Comparison of ENCODE assay signal across 34 cellular contexts in genomic region chr13:72622546-72622945, GRCh38.
"Had no signal": no experiment of that assay in that cellular context is flagged by ENCODE, and none has a peak within 500 bp of the region (broad histone marks: within the 10 kb centered on the region; RNA-seq: fewer than 3 reads in every experiment).

No MANE protein-coding gene starts in this region.

- H3K9me3 Mint-ChIP-seq: activated B cell treated with CpG ODN at 0.5 μM for 24 hours; activated CD4-positive, alpha-beta memory T cell treated with anti-CD3 and anti-CD28 coated beads for 36 hours; activated CD4-positive, alpha-beta T cell treated with anti-CD3 and anti-CD28 coated beads, Interleukin-2, amount 10 ng/mL, durations not matched to agents 24 days and 14 days; activated naive CD4-positive, alpha-beta T cell treated with anti-CD3 and anti-CD28 coated beads, Interleukin-2, amount 10 ng/mL, durations not matched to agents 7 days and 5 days; activated naive CD4-positive, alpha-beta T cell treated with anti-CD3 and anti-CD28 coated beads, Interleukin-2, amount 50 U/mL, for 72 hours; activated naive CD8-positive, alpha-beta T cell treated with anti-CD3 and anti-CD28 coated beads, Interleukin-2, amount 10 ng/mL, durations not matched to agents 7 days and 5 days; endodermal cell; T-helper 2 cell treated with Interferon-gamma antibody and Interleukin-4, amounts not matched to agents 5 μg/mL and 100 μg/mL, for 36 hours had no signal

- DNase-seq: activated B cell treated with CpG ODN at 0.5 μM for 24 hours; activated CD4-positive, alpha-beta memory T cell treated with anti-CD3 and anti-CD28 coated beads for 36 hours; activated CD4-positive, alpha-beta T cell treated with anti-CD3 and anti-CD28 coated beads for 36 hours; activated CD4-positive, alpha-beta T cell treated with anti-CD3 and anti-CD28 coated beads, Interleukin-2, amount 10 ng/mL, durations not matched to agents 24 days and 14 days; activated CD4-positive, CD25-positive, alpha-beta regulatory T cell treated with anti-CD3 and anti-CD28 coated beads, Interleukin-2, amount 50 U/mL, for 72 hours; activated CD8-positive, alpha-beta memory T cell treated with anti-CD3 and anti-CD28 coated beads, Interleukin-2, amount 10 ng/mL, durations not matched to agents 7 days and 5 days; activated CD8-positive, alpha-beta memory T cell treated with anti-CD3 and anti-CD28 coated beads, Interleukin-2, amount 50 U/mL, for 4 hours; activated CD8-positive, alpha-beta T cell treated with anti-CD3 and anti-CD28 coated beads, Interleukin-2, amount 10 ng/mL, durations not matched to agents 7 days and 5 days; activated gamma-delta T cell; activated naive CD4-positive, alpha-beta T cell; activated naive CD4-positive, alpha-beta T cell treated with anti-CD3 and anti-CD28 coated beads, Interleukin-2, amount 10 ng/mL, durations not matched to agents 7 days and 5 days; activated naive CD8-positive, alpha-beta T cell treated with anti-CD3 and anti-CD28 coated beads, Interleukin-2, amount 10 ng/mL, durations not matched to agents 7 days and 5 days; activated T-cell treated with anti-CD3 and anti-CD28 coated beads, Interleukin-2, amount 50 U/mL, for 1 hour; activated T-cell treated with anti-CD3 and anti-CD28 coated beads, Interleukin-2, amount 50 U/mL, for 48 hours; dorsolateral prefrontal cortex; effector memory CD4-positive, alpha-beta T cell; endodermal cell; erythroblast; foreskin melanocyte; heart right ventricle; T-helper 1 cell; T-helper 17 cell; T1000; WERI-Rb-1 had no signal

- H3K4me3 Mint-ChIP-seq: activated B cell treated with CpG ODN at 0.5 μM for 24 hours; activated CD4-positive, alpha-beta memory T cell treated with anti-CD3 and anti-CD28 coated beads for 36 hours; activated CD4-positive, alpha-beta T cell treated with anti-CD3 and anti-CD28 coated beads for 36 hours; activated CD4-positive, alpha-beta T cell treated with anti-CD3 and anti-CD28 coated beads, Interleukin-2, amount 10 ng/mL, durations not matched to agents 24 days and 14 days; activated CD8-positive, alpha-beta memory T cell treated with anti-CD3 and anti-CD28 coated beads, Interleukin-2, amount 10 ng/mL, durations not matched to agents 7 days and 5 days; activated CD8-positive, alpha-beta T cell treated with anti-CD3 and anti-CD28 coated beads, Interleukin-2, amount 10 ng/mL, durations not matched to agents 7 days and 5 days; activated naive CD4-positive, alpha-beta T cell treated with anti-CD3 and anti-CD28 coated beads, Interleukin-2, amount 10 ng/mL, durations not matched to agents 7 days and 5 days; activated naive CD8-positive, alpha-beta T cell treated with anti-CD3 and anti-CD28 coated beads, Interleukin-2, amount 10 ng/mL, durations not matched to agents 7 days and 5 days; brain; central memory CD8-positive, alpha-beta T cell; dendritic cell treated with granulocyte-macrophage colony-stimulating factor and Interleukin-4, amounts not matched to agents 40 ng/mL and 50 ng/mL, for 4 days; endodermal cell; T-helper 17 cell; T-helper 2 cell treated with Interferon-gamma antibody and Interleukin-4, amounts not matched to agents 5 μg/mL and 100 μg/mL, for 36 hours had no signal

- H3K27me3 Mint-ChIP-seq: activated CD4-positive, alpha-beta T cell treated with anti-CD3 and anti-CD28 coated beads, Interleukin-2, amount 10 ng/mL, durations not matched to agents 24 days and 14 days; activated CD8-positive, alpha-beta memory T cell treated with anti-CD3 and anti-CD28 coated beads, Interleukin-2, amount 10 ng/mL, durations not matched to agents 7 days and 5 days; activated naive CD4-positive, alpha-beta T cell treated with anti-CD3 and anti-CD28 coated beads, Interleukin-2, amount 10 ng/mL, durations not matched to agents 7 days and 5 days; brain; dendritic cell treated with granulocyte-macrophage colony-stimulating factor and Interleukin-4, amounts not matched to agents 40 ng/mL and 50 ng/mL, for 4 days had no signal

- H3K4me1 Mint-ChIP-seq: activated B cell treated with CpG ODN at 0.5 μM for 24 hours; activated CD4-positive, alpha-beta T cell treated with anti-CD3 and anti-CD28 coated beads for 36 hours; activated CD4-positive, alpha-beta T cell treated with anti-CD3 and anti-CD28 coated beads, Interleukin-2, amount 10 ng/mL, durations not matched to agents 24 days and 14 days; activated CD8-positive, alpha-beta memory T cell treated with anti-CD3 and anti-CD28 coated beads, Interleukin-2, amount 10 ng/mL, durations not matched to agents 7 days and 5 days; activated naive CD4-positive, alpha-beta T cell treated with anti-CD3 and anti-CD28 coated beads, Interleukin-2, amount 10 ng/mL, durations not matched to agents 7 days and 5 days; activated naive CD8-positive, alpha-beta T cell treated with anti-CD3 and anti-CD28 coated beads, Interleukin-2, amount 10 ng/mL, durations not matched to agents 7 days and 5 days; brain; central memory CD8-positive, alpha-beta T cell; T-helper 17 cell had no signal

- H3K4me3 ChIP-seq: ascending aorta, breast epithelium, coronary artery, dorsolateral prefrontal cortex, esophagus muscularis mucosa, gastroesophageal sphincter, heart right ventricle had no signal

- H3K36me3 Mint-ChIP-seq: activated CD4-positive, alpha-beta memory T cell treated with anti-CD3 and anti-CD28 coated beads for 36 hours; activated CD8-positive, alpha-beta memory T cell treated with anti-CD3 and anti-CD28 coated beads, Interleukin-2, amount 10 ng/mL, durations not matched to agents 7 days and 5 days; activated naive CD4-positive, alpha-beta T cell treated with anti-CD3 and anti-CD28 coated beads, Interleukin-2, amount 10 ng/mL, durations not matched to agents 7 days and 5 days; activated naive CD4-positive, alpha-beta T cell treated with anti-CD3 and anti-CD28 coated beads, Interleukin-2, amount 50 U/mL, for 72 hours; activated naive CD8-positive, alpha-beta T cell treated with anti-CD3 and anti-CD28 coated beads, Interleukin-2, amount 10 ng/mL, durations not matched to agents 7 days and 5 days; brain had no signal

- H3K27ac ChIP-seq: ascending aorta, breast epithelium, coronary artery, dorsolateral prefrontal cortex, esophagus muscularis mucosa, gastroesophageal sphincter, heart right ventricle, WERI-Rb-1 had no signal

- H3K4me1 ChIP-seq: ascending aorta, breast epithelium, esophagus muscularis mucosa, gastroesophageal sphincter, heart right ventricle had no signal

- ATAC-seq: activated CD4-positive, alpha-beta T cell treated with anti-CD3 and anti-CD28 coated beads for 36 hours; activated CD8-positive, alpha-beta memory T cell treated with anti-CD3 and anti-CD28 coated beads, Interleukin-2, amount 10 ng/mL, durations not matched to agents 7 days and 5 days; activated CD8-positive, alpha-beta T cell treated with anti-CD3 and anti-CD28 coated beads, Interleukin-2, amount 10 ng/mL, durations not matched to agents 7 days and 5 days; activated naive CD4-positive, alpha-beta T cell treated with anti-CD3 and anti-CD28 coated beads, Interleukin-2, amount 50 U/mL, for 72 hours; gastroesophageal sphincter; heart right ventricle; T-helper 17 cell had no signal

- H3K27ac Mint-ChIP-seq: activated B cell treated with CpG ODN at 0.5 μM for 24 hours; activated CD4-positive, alpha-beta memory T cell treated with anti-CD3 and anti-CD28 coated beads for 36 hours; activated CD4-positive, alpha-beta T cell treated with anti-CD3 and anti-CD28 coated beads for 36 hours; activated CD4-positive, alpha-beta T cell treated with anti-CD3 and anti-CD28 coated beads, Interleukin-2, amount 10 ng/mL, durations not matched to agents 24 days and 14 days; activated CD8-positive, alpha-beta memory T cell treated with anti-CD3 and anti-CD28 coated beads, Interleukin-2, amount 10 ng/mL, durations not matched to agents 7 days and 5 days; activated CD8-positive, alpha-beta T cell treated with anti-CD3 and anti-CD28 coated beads, Interleukin-2, amount 10 ng/mL, durations not matched to agents 7 days and 5 days; activated naive CD4-positive, alpha-beta T cell treated with anti-CD3 and anti-CD28 coated beads, Interleukin-2, amount 10 ng/mL, durations not matched to agents 7 days and 5 days; activated naive CD4-positive, alpha-beta T cell treated with anti-CD3 and anti-CD28 coated beads, Interleukin-2, amount 50 U/mL, for 72 hours; activated naive CD8-positive, alpha-beta T cell treated with anti-CD3 and anti-CD28 coated beads, Interleukin-2, amount 10 ng/mL, durations not matched to agents 7 days and 5 days; brain; dendritic cell treated with granulocyte-macrophage colony-stimulating factor and Interleukin-4, amounts not matched to agents 40 ng/mL and 50 ng/mL, for 4 days; endodermal cell; T-helper 17 cell; T-helper 2 cell treated with Interferon-gamma antibody and Interleukin-4, amounts not matched to agents 5 μg/mL and 100 μg/mL, for 36 hours had no signal

- H3K9me3 ChIP-seq: ascending aorta, breast epithelium, esophagus muscularis mucosa, gastroesophageal sphincter, heart right ventricle had no signal

- H3K36me3 ChIP-seq: ascending aorta, breast epithelium, esophagus muscularis mucosa, gastroesophageal sphincter, heart right ventricle, WERI-Rb-1 had no signal

- H3K27me3 ChIP-seq: ascending aorta, breast epithelium, gastroesophageal sphincter, heart right ventricle had no signal
